8 cellular contexts compared by ENCODE assay signal in the genomic region with DNA sequence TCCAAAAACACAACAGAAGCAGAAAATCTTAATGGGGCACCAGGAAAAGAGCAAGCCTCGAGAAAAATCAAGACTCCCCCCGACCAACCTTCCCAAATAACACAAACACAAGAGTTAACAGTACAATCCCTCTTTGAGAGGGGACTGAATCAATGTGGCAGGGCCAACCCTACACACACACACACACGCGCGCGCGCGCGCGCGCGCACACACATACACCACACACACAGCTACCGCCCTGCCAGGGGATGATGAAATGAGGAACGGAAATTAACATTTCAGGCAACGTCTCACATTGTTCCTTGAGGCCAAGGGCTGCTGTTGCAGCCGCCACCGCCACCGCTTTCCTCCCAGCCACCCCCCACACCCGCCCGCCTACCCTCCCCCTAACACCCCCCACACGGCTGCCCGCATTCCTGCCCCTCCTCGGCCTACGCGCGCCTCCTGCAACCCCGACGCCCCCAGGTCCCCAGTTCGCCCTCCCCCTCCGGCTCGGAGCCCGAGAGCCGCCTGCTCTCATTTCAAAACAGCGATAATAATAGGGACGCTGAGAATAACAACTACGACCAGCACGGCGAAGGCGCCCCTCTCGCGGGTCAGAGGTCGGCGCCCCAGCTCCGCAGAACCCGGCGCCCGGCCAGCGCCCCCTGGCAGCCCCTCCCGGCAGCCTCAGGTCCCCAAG. TPM values are rescaled to one million over a fixed set of nuclear protein-coding genes. Genes with fewer than 3 reads are reported as not detected.
DNase-seq lines count a peak whose midpoint lies in the region; ATAC-seq and TF ChIP-seq lines count a peak whose summit lies in the region.

No MANE protein-coding gene starts in this region.

- H3K27ac ChIP-seq in VCaP (peak overlapping the region; percentile 67), iPS-20b (ENCODE audit: low read length) (peak overlapping the region; percentile 86)

- peaks cover 15% of the 10 kb centered on the region for H3K4me1 Mint-ChIP-seq in MCF 10A (ENCODE audit: insufficient read depth, unreplicated experiment)

- H3K4me3 ChIP-seq in iPS-20b (ENCODE audit: low read length) (peak overlapping the region; percentile 93), skeletal muscle satellite cell (ENCODE audit: low read length) (peak overlapping the region; percentile 82)

- no TSS peak for BruUV-seq in MCF 10A (replicated peaks; lab: Mats Ljungman, UMichigan)

- in situ Hi-C loops in GM18951 (cut with MboI; ENCODE audit: low sequenced_read_pairs, unreplicated experiment): no loop called here

- DNase-seq in AG20443 (ENCODE audit: low spot score) (peak; percentile 84), NCI-H146 treated with DMSO at 0.1 percent for 48 hours (lab: John Stamatoyannopoulos, UW; ENCODE audit: unreplicated experiment) (peak; percentile 38), MCF 10A (ENCODE audit: unreplicated experiment) (peak; percentile 91)

- intact Hi-C loops in MCF 10A (cut with micrococcal nuclease): loop anchor here (1.0 to 5.0 kb wide), 2 partner anchors 19 to 47 kb away; partner anchors contain the start of gene SPG7

- CTCF ChIA-PET in MCF 10A (lab: Yijun Ruan, JAX): interaction anchor here (0.6 kb wide), 1 partner anchor 888 kb away, joined by 3 read pairs; no protein-coding TSS in a partner anchor

- H3K27me3 ChIP-seq in iPS-20b (ENCODE audit: insufficient read depth, low read length): no peaks in the 10 kb centered on the region
- no peaks in the 10 kb centered on the region for H3K27me3 ChIP-seq in skeletal muscle satellite cell (ENCODE audit: control insufficient read depth, insufficient read depth, low read length)

- H3K4me1 ChIP-seq in iPS-20b (ENCODE audit: insufficient read depth, low read length): peaks cover 24% of the 10 kb centered on the region
- peaks cover 52% of the 10 kb centered on the region for H3K4me1 ChIP-seq in skeletal muscle satellite cell (ENCODE audit: control insufficient read depth, insufficient read depth, low read length)

- peak overlapping the region; percentile 52 for H3K27ac Mint-ChIP-seq in MCF 10A (ENCODE audit: low read depth, unreplicated experiment)

- H3K36me3 ChIP-seq in iPS-20b (ENCODE audit: insufficient read depth, low read depth, low read length): no peaks in the 10 kb centered on the region
- H3K36me3 ChIP-seq in skeletal muscle satellite cell (ENCODE audit: insufficient read depth, low read length): no peaks in the 10 kb centered on the region

- no peaks in the 10 kb centered on the region for H3K27me3 Mint-ChIP-seq in MCF 10A (ENCODE audit: insufficient read depth, unreplicated experiment)

- ATAC-seq in HG03025 (IDR thresholded peaks at IDR 0.05; ENCODE audit: low FRiP score, unreplicated experiment): no peak

- peak overlapping the region; percentile 99 for H3K4me2 ChIP-seq in skeletal muscle satellite cell (ENCODE audit: low read length)

- H3K4me3 Mint-ChIP-seq in MCF 10A (ENCODE audit: unreplicated experiment): peak overlapping the region; percentile 77

- H3K9ac ChIP-seq in iPS-20b (ENCODE audit: low read depth, low read length): peak overlapping the region; percentile 95
- H3K9ac ChIP-seq in skeletal muscle satellite cell (ENCODE audit: low read depth, low read length): peak overlapping the region; percentile 86

- no peaks in the 10 kb centered on the region for H3K9me3 Mint-ChIP-seq in MCF 10A (ENCODE audit: unreplicated experiment)

- peaks cover 31% of the 10 kb centered on the region for H3K36me3 Mint-ChIP-seq in MCF 10A (ENCODE audit: insufficient read depth, unreplicated experiment)

- no peak for TF ChIP-seq CTCF in VCaP (conservative IDR thresholded peaks at IDR 0.05)
- TF ChIP-seq CTCF in MCF 10A (IDR thresholded peaks at IDR 0.05; ENCODE audit: unreplicated experiment): peak; percentile 14

- peak; percentile 41 for TF ChIP-seq POLR2A in GM18951 (IDR thresholded peaks at IDR 0.05; ENCODE audit: extremely low read depth, insufficient read depth, insufficient read length)

- POLR2A ChIA-PET in MCF 10A (lab: Yijun Ruan, JAX): interaction anchor here (0.5 to 4.9 kb wide), 22 partner anchors 7 to 163 kb away, joined by 3 to 55 read pairs (median 6); partner anchors contain the start of gene SPG7

- H3K9me3 ChIP-seq in iPS-20b (ENCODE audit: insufficient read depth, low read depth, low read length) (no peaks in the 10 kb centered on the region), skeletal muscle satellite cell (replicated peaks; ENCODE audit: low read length) (no peaks in the 10 kb centered on the region)

RNA-seq across cellular contexts. Expression of gene ANKRD11, which starts 1.2 kb away (rescaled TPM):
- 218 and 237 TPM in 2 replicates for total RNA-seq in MCF 10A (2022)
- 53.7 and 63.9 TPM in 2 replicates for total RNA-seq in skeletal muscle satellite cell (2012; rRNA removed)

RNA-seq across cellular contexts. Expression of gene SPG7, which starts 19.0 kb away (rescaled TPM):
- 82.4 and 92.3 TPM in 2 replicates for total RNA-seq in MCF 10A (2022)
- 75.1 and 98.6 TPM in 2 replicates for total RNA-seq in skeletal muscle satellite cell (2012; rRNA removed)

Comparison
In these comparisons a context has a peak if more than half of its experiments do, and no peak if none do; other contexts are left out.
1. DNase-seq: peak in every context shown above with its lines; median percentile 91 in MCF 10A; 84 in AG20443; 38 in NCI-H146 treated with DMSO at 0.1 percent for 48 hours.